19 cellular contexts compared by ENCODE assay signal in the genomic region with DNA sequence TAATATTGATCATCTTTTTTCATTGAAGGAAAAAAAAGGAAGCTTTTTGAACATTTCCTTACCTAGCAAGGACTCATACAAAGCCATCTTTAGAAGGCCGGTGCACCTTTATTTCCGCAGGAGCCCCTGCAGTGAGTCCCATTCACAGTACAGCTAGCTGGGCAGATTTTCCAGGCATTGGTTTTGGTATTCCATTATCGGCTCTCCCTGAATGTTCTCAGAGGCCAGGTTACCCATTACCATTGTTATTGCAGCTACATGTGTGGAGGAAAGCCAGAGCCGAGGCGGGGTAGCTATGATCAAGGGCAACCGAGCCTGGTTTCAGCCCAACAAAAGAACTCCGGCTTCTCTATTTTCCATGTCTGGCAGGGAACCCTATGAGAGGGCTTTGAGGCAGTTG.
A peak's percentile ranks its signal among the peaks of the same experiment; 100 is the strongest.
DNase-seq lines count a peak whose midpoint lies in the region; ATAC-seq and TF ChIP-seq lines count a peak whose summit lies in the region.
"Had no signal": no experiment of that assay in that cellular context is flagged by ENCODE, and none has a peak within 500 bp of the region (broad histone marks: within the 10 kb centered on the region; RNA-seq: fewer than 3 reads in every experiment).

No MANE protein-coding gene starts in this region.

- no peak overlapping the region for H2AFZ ChIP-seq in neural progenitor cell (replicated peaks)

- H3K9me3 Mint-ChIP-seq in activated T-helper 2 cell treated with anti-CD3 and anti-CD28 coated beads, Interferon-gamma antibody, Interleukin-2, Interleukin-4, amounts not matched to agents 10 μg/mL and 5 μg/mL and 100 μg/mL, durations not matched to agents 14 hours and 24 hours and 36 hours, result no peaks in the 10 kb centered on the region
- no peaks in the 10 kb centered on the region for H3K9me3 Mint-ChIP-seq in neural progenitor cell
- H3K9me3 Mint-ChIP-seq: CD4-positive, CD25-positive, alpha-beta regulatory T cell had no signal

- 91% methylated on average over 7 of the region's 7 CpGs for WGBS in esophagus muscularis mucosa

- H3K4me2 ChIP-seq in neural progenitor cell, result peak overlapping the region; percentile 23

- no peaks in the 10 kb centered on the region for H3K27me3 Mint-ChIP-seq in activated T-helper 2 cell treated with anti-CD3 and anti-CD28 coated beads, Interferon-gamma antibody, Interleukin-2, Interleukin-4, amounts not matched to agents 10 μg/mL and 5 μg/mL and 100 μg/mL, durations not matched to agents 14 hours and 24 hours and 36 hours (ENCODE audit: low read depth)
- H3K27me3 Mint-ChIP-seq in neural progenitor cell (ENCODE audit: insufficient read depth, low read depth), result no peaks in the 10 kb centered on the region
- H3K27me3 Mint-ChIP-seq: B cell had no signal

- no peaks in the 10 kb centered on the region for H4K20me1 ChIP-seq in neural progenitor cell (ENCODE audit: low read depth)

- H3K27ac Mint-ChIP-seq in activated T-helper 2 cell treated with anti-CD3 and anti-CD28 coated beads, Interferon-gamma antibody, Interleukin-2, Interleukin-4, amounts not matched to agents 10 μg/mL and 5 μg/mL and 100 μg/mL, durations not matched to agents 14 hours and 24 hours and 36 hours, result no peak overlapping the region
- H3K27ac Mint-ChIP-seq in neural progenitor cell, result no peak overlapping the region
- H3K27ac Mint-ChIP-seq: B cell; CD4-positive, CD25-positive, alpha-beta regulatory T cell had no signal

- H3K27ac ChIP-seq in RWPE2 (ENCODE audit: poor library complexity, severe bottlenecking) (no peak overlapping the region), esophagus muscularis mucosa (replicated peaks in 1 of 4) (no peak overlapping the region), neural progenitor cell (no peak overlapping the region)
- H3K27ac ChIP-seq: RWPE1, SJSA1 had no signal

- no peaks in the 10 kb centered on the region for H3K4me1 Mint-ChIP-seq in activated T-helper 2 cell treated with anti-CD3 and anti-CD28 coated beads, Interferon-gamma antibody, Interleukin-2, Interleukin-4, amounts not matched to agents 10 μg/mL and 5 μg/mL and 100 μg/mL, durations not matched to agents 14 hours and 24 hours and 36 hours (ENCODE audit: low read depth)
- H3K4me1 Mint-ChIP-seq in neural progenitor cell, result peaks cover 38% of the 10 kb centered on the region
- H3K4me1 Mint-ChIP-seq: B cell; CD4-positive, CD25-positive, alpha-beta regulatory T cell had no signal

- no peaks in the 10 kb centered on the region for H3K27me3 ChIP-seq in RWPE2 (ENCODE audit: insufficient read depth, poor library complexity, severe bottlenecking)
- no peaks in the 10 kb centered on the region for H3K27me3 ChIP-seq in esophagus muscularis mucosa
- H3K27me3 ChIP-seq in neural progenitor cell, result no peaks in the 10 kb centered on the region
- H3K27me3 ChIP-seq: SJSA1 had no signal

- no peaks in the 10 kb centered on the region for H3K79me2 ChIP-seq in neural progenitor cell (ENCODE audit: low read depth)

- no peak for TF ChIP-seq CTCF in RWPE2 (IDR thresholded peaks at IDR 0.05; ENCODE audit: poor library complexity, severe bottlenecking)
- TF ChIP-seq CTCF in esophagus muscularis mucosa (IDR thresholded peaks at IDR 0.05), result no peak
- no peak for TF ChIP-seq CTCF in neural progenitor cell (IDR thresholded peaks at IDR 0.05)

- no peak for TF ChIP-seq EP300 in esophagus muscularis mucosa (IDR thresholded peaks at IDR 0.05)

- H3K9me3 ChIP-seq in RWPE2 (ENCODE audit: severe bottlenecking) (no peaks in the 10 kb centered on the region), esophagus muscularis mucosa (no peaks in the 10 kb centered on the region), neural progenitor cell (ENCODE audit: low read depth) (no peaks in the 10 kb centered on the region)
- H3K9me3 ChIP-seq: Caco-2, HAP-1, SJSA1 had no signal

- TF ChIP-seq POLR2A in esophagus muscularis mucosa (IDR thresholded peaks at IDR 0.05; ENCODE audit: low read depth), result no peak

- H3K36me3 Mint-ChIP-seq in activated T-helper 2 cell treated with anti-CD3 and anti-CD28 coated beads, Interferon-gamma antibody, Interleukin-2, Interleukin-4, amounts not matched to agents 10 μg/mL and 5 μg/mL and 100 μg/mL, durations not matched to agents 14 hours and 24 hours and 36 hours (ENCODE audit: low read depth), result no peaks in the 10 kb centered on the region
- H3K36me3 Mint-ChIP-seq in neural progenitor cell, result no peaks in the 10 kb centered on the region
- H3K36me3 Mint-ChIP-seq: CD4-positive, CD25-positive, alpha-beta regulatory T cell had no signal

- no peak for ATAC-seq in RWPE2 (ENCODE audit: low read depth)
- no peak for ATAC-seq in GM21619 (IDR thresholded peaks at IDR 0.05; ENCODE audit: unreplicated experiment)
- ATAC-seq: PC-3 had no signal

- no peak overlapping the region for H3K9ac ChIP-seq in neural progenitor cell

- intact Hi-C loops in activated T-helper 2 cell treated with anti-CD3 and anti-CD28 coated beads, Interferon-gamma antibody, Interleukin-2, Interleukin-4, amounts not matched to agents 10 μg/mL and 5 μg/mL and 100 μg/mL, durations not matched to agents 14 hours and 24 hours and 36 hours (cut with micrococcal nuclease), result loop anchor here (5.0 kb wide), 2 partner anchors 68 to 133 kb away; no protein-coding TSS in a partner anchor
- intact Hi-C loops in esophagus muscularis mucosa (cut with DNase I), result loop anchor here (5.0 kb wide), 1 partner anchor 68 kb away; no protein-coding TSS in a partner anchor

- peak; percentile 39 for DNase-seq in RWPE2 (ENCODE audit: low spot score)
- DNase-seq in activated T-helper 2 cell treated with anti-CD3 and anti-CD28 coated beads, Interferon-gamma antibody, Interleukin-2, Interleukin-4, amounts not matched to agents 10 μg/mL and 5 μg/mL and 100 μg/mL, durations not matched to agents 14 hours and 24 hours and 36 hours (ENCODE audit: low spot score), result peak; percentile 2
- peak; percentile 47 for DNase-seq in esophagus muscularis mucosa (ENCODE audit: extremely low spot score)
- DNase-seq in neural progenitor cell (ENCODE audit: low spot score), result no peak
- no peak for DNase-seq in AG08396 (ENCODE audit: low spot score)
- no peak for DNase-seq in cerebellar cortex (ENCODE audit: low spot score)
- DNase-seq in NCI-H2107 treated with DMSO at 0.1 percent for 48 hours (lab: John Stamatoyannopoulos, UW; ENCODE audit: unreplicated experiment), result no peak
- DNase-seq: Caco-2; CD4-positive, CD25-positive, alpha-beta regulatory T cell; DMS153; NCI-H1930; NCI-H510A treated with DMSO at 0.1 percent for 48 hours; NCI-H82; PC-3 had no signal

- H3K4me1 ChIP-seq in RWPE2 (ENCODE audit: insufficient read depth, poor library complexity, severe bottlenecking) (no peaks in the 10 kb centered on the region), esophagus muscularis mucosa (peaks cover 4 to 17% (median 10%) of the 10 kb centered on the region in 4 donors), neural progenitor cell (peaks cover 11% of the 10 kb centered on the region)
- H3K4me1 ChIP-seq: Caco-2, HAP-1 had no signal

- H3F3A ChIP-seq in neural progenitor cell (ENCODE audit: low read depth), result peaks cover 6% of the 10 kb centered on the region

- no peak overlapping the region for H3K4me3 Mint-ChIP-seq in activated T-helper 2 cell treated with anti-CD3 and anti-CD28 coated beads, Interferon-gamma antibody, Interleukin-2, Interleukin-4, amounts not matched to agents 10 μg/mL and 5 μg/mL and 100 μg/mL, durations not matched to agents 14 hours and 24 hours and 36 hours (ENCODE audit: low read depth)
- H3K4me3 Mint-ChIP-seq in neural progenitor cell, result peak overlapping the region; percentile 8
- H3K4me3 Mint-ChIP-seq: B cell; CD4-positive, CD25-positive, alpha-beta regulatory T cell had no signal

- H3K4me3 ChIP-seq in RWPE2 (ENCODE audit: severe bottlenecking) (no peak overlapping the region), esophagus muscularis mucosa (no peak overlapping the region), neural progenitor cell (no peak overlapping the region)
- H3K4me3 ChIP-seq: HAP-1, SJSA1 had no signal

- H3K36me3 ChIP-seq in RWPE2 (ENCODE audit: low read depth) (peaks cover 14% of the 10 kb centered on the region), esophagus muscularis mucosa (peaks cover 4 to 32% (median 9%) of the 10 kb centered on the region in 4 donors), neural progenitor cell (no peaks in the 10 kb centered on the region)

Comparison
In these comparisons a context has a peak if more than half of its experiments do, and no peak if none do; other contexts are left out.
1. DNase-seq: peak in RWPE2 (single experiment), activated T-helper 2 cell treated with anti-CD3 and anti-CD28 coated beads, Interferon-gamma antibody, Interleukin-2, Interleukin-4, amounts not matched to agents 10 μg/mL and 5 μg/mL and 100 μg/mL, durations not matched to agents 14 hours and 24 hours and 36 hours (single experiment) and esophagus muscularis mucosa (single experiment); none in neural progenitor cell (single experiment), AG08396 (single experiment), cerebellar cortex (single experiment) and NCI-H2107 treated with DMSO at 0.1 percent for 48 hours (single experiment).